ENCODE assay signal across 1 cellular context in genomic region chr5:94366811-94367210, GRCh38.
TF ChIP-seq lines count a peak whose summit lies in the region.

No MANE protein-coding gene starts in this region.

TF ChIP-seq in H1, 55 proteins besides CTCF, POLR2A, EP300 and RAD21 (continued from another document):
- TF ChIP-seq RBBP5 (IDR thresholded peaks at IDR 0.05; ENCODE audit: borderline replicate concordance, low read depth, low read length) (no peak), ATF2 (IDR thresholded peaks at IDR 0.05; ENCODE audit: low read length) (no peak), USF2 (IDR thresholded peaks at IDR 0.05; ENCODE audit: low read length) (no peak), NANOG (IDR thresholded peaks at IDR 0.05; ENCODE audit: insufficient read depth, low read depth, low read length, poor library complexity, severe bottlenecking) (no peak), TCF12 (IDR thresholded peaks at IDR 0.05; ENCODE audit: low read depth, low read length) (no peak), SIRT6 (IDR thresholded peaks at IDR 0.05; ENCODE audit: low read length) (no peak), CHD7 (IDR thresholded peaks at IDR 0.05; ENCODE audit: insufficient replicate concordance, low read length) (no peak), GABPA (IDR thresholded peaks at IDR 0.05; ENCODE audit: borderline replicate concordance, insufficient read depth, low read length) (no peak), CTBP2 (IDR thresholded peaks at IDR 0.05; ENCODE audit: borderline replicate concordance, insufficient read depth, insufficient read length, low read length) (no peak)
